In genomic region chr19:41097302-41097701, GRCh38 we compare ENCODE assay signal across 8 cellular contexts. TPM values are rescaled to one million over a fixed set of nuclear protein-coding genes. Genes with fewer than 3 reads are reported as not detected.
"Had no signal": no experiment of that assay in that cellular context is flagged by ENCODE, and none has a peak within 500 bp of the region (broad histone marks: within the 10 kb centered on the region; RNA-seq: fewer than 3 reads in every experiment).

No MANE protein-coding gene starts in this region.

- H3K4me3 ChIP-seq: GM12878 had no signal

- DNase-seq: GDM1, GF-D8 had no signal

- FAIRE-seq: G401.6, GM12878, GM12891, GM12892, GM18507, GM19239 had no signal

- ATAC-seq: GM12878 had no signal

RNA-seq across cellular contexts. Expression of gene CYP2A13, which starts 9.1 kb away (rescaled TPM):
- total RNA-seq: GM12878 had no signal
- polyA plus RNA-seq: GM12878 had no signal

RNA-seq across cellular contexts. Expression of gene CYP2F1, which starts 16.9 kb away (rescaled TPM):
- total RNA-seq: GM12878 had no signal
- polyA plus RNA-seq: GM12878 had no signal
